1 cellular context compared by ENCODE assay signal in the genomic region with DNA sequence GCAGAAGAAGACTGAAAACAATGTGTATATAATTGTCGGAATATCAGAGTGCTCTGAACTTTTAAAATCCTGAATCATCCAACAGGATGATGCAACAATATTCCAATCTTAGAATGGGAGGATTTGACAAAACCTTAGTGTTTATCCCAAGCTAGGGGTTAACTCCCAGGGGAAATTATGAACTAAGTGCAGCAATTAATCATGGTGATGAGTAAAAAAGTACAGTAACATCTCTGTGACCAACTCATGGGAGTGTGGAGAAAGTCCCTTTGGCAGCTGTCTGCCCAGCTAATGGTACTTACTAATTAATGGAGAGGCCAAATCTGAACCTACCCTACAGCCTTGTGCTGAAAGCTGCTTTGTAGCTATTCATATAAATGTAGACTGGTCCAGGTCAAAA.
TF ChIP-seq lines count a peak whose summit lies in the region.

No MANE protein-coding gene starts in this region.

TF ChIP-seq in GM23338, 12 proteins besides CTCF, POLR2A, EP300 and RAD21 (continued from another document):
- TF ChIP-seq ZNF462 (CRISPR knock-in tag; IDR thresholded peaks at IDR 0.05) (no peak), EZH2 (IDR thresholded peaks at IDR 0.05; ENCODE audit: low read depth, unreplicated experiment) (no peak), ZNF331 (CRISPR knock-in tag; IDR thresholded peaks at IDR 0.05; ENCODE audit: low read depth) (no peak), POLR2AphosphoS5 (IDR thresholded peaks at IDR 0.05; ENCODE audit: low read depth) (no peak), NANOG (IDR thresholded peaks at IDR 0.05; ENCODE audit: borderline replicate concordance) (no peak), CREB1 (CRISPR knock-in tag; IDR thresholded peaks at IDR 0.05; ENCODE audit: low read depth) (no peak)
- TF ChIP-seq, protein P1, sequence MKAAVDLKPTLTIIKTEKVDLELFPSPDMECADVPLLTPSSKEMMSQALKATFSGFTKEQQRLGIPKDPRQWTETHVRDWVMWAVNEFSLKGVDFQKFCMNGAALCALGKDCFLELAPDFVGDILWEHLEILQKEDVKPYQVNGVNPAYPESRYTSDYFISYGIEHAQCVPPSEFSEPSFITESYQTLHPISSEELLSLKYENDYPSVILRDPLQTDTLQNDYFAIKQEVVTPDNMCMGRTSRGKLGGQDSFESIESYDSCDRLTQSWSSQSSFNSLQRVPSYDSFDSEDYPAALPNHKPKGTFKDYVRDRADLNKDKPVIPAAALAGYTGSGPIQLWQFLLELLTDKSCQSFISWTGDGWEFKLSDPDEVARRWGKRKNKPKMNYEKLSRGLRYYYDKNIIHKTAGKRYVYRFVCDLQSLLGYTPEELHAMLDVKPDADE (IDR thresholded peaks at IDR 0.05) = no peak
